24 cellular contexts compared by ENCODE assay signal in the genomic region with DNA sequence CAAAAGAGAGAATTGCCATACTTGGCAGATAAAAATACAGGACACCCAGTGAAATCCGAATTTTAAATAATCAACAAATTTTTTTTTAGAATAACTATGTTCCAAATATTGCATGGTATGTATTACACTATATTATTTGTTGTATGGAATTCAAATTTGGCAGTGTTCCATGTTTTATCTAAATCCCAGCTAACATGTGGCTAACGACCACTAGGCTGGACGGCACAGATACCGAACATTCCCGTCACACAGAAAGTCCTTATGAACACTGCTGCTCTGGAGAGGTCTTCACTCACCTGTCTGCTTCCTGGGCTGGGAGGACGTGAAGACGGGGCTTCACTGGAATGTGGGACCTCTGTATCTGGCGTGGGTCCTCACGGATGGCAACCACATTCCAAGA. TPM values are rescaled to one million over a fixed set of nuclear protein-coding genes. Genes with fewer than 3 reads are reported as not detected.
A peak's percentile ranks its signal among the peaks of the same experiment; 100 is the strongest.
DNase-seq lines count a peak whose midpoint lies in the region; ATAC-seq and TF ChIP-seq lines count a peak whose summit lies in the region.
"Had no signal": no experiment of that assay in that cellular context is flagged by ENCODE, and none has a peak within 500 bp of the region (broad histone marks: within the 10 kb centered on the region; RNA-seq: fewer than 3 reads in every experiment).

No MANE protein-coding gene starts in this region.

- H2BK20ac ChIP-seq in IMR-90 (ENCODE audit: low read depth, low read length) = no peak overlapping the region; the same call in 1 of the 2 replicates

- H3K4me3 ChIP-seq in IMR-90 (ENCODE audit: insufficient read depth, low read depth, low read length) = no peak overlapping the region
- H3K4me3 ChIP-seq in choroid plexus epithelial cell (ENCODE audit: low read depth, low read length) = no peak overlapping the region
- no peak overlapping the region for H3K4me3 ChIP-seq in stomach smooth muscle (ENCODE audit: low read length in 2 of 2)
- H3K4me3 ChIP-seq in foreskin fibroblast (ENCODE audit: low read depth in 1 of 2, low read length in 2 of 2) = no peak overlapping the region
- H3K4me3 ChIP-seq: psoas muscle, SJCRH30, upper lobe of right lung had no signal

- no peaks in the 10 kb centered on the region for H3K9me3 Mint-ChIP-seq in mesothelial cell of epicardium
- H3K9me3 Mint-ChIP-seq in activated CD4-positive, alpha-beta T cell treated with anti-CD3 and anti-CD28 coated beads for 36 hours (ENCODE audit: low read depth) = no peaks in the 10 kb centered on the region
- H3K9me3 Mint-ChIP-seq: activated B cell treated with CpG ODN at 0.5 μM for 24 hours had no signal

- peak overlapping the region; percentile 70; the same call in 1 of the 2 replicates for H3K4ac ChIP-seq in IMR-90 (ENCODE audit: low read depth, low read length)

- H3K36me3 ChIP-seq in IMR-90 (ENCODE audit: control insufficient read depth, insufficient read depth, low read length) (peaks cover 5% of the 10 kb centered on the region), stomach smooth muscle (ENCODE audit: control insufficient read depth in 2 of 2, insufficient read depth in 2 of 2, low read length in 2 of 2) (peaks cover under 1 to 3% of the 10 kb centered on the region in 2 donors)

- WGBS in IMR-90 (ENCODE audit: extremely low coverage in 2 of 2, insufficient read length in 1 of 2), 2 experiments = 72% methylated on average over 4 of the region's 9 CpGs; no CpG with 5 or more reads in 1 of the 2 experiments

- H3K79me1 ChIP-seq in IMR-90 (ENCODE audit: low read depth in 1 of 2, low read length in 2 of 2) = peaks cover 0 to 16% of the 10 kb centered on the region in 2 experiments; a peak in 1 of 4 replicates

- intact Hi-C loops in IMR-90 (cut with micrococcal nuclease) = loop anchor here (5.0 to 10.0 kb wide), 2 partner anchors 283 to 401 kb away; partner anchors contain the start of gene BFSP1
- intact Hi-C loops in activated CD4-positive, alpha-beta T cell treated with anti-CD3 and anti-CD28 coated beads for 36 hours (cut with DNase I, micrococcal nuclease) = no loop called here

- H3K23ac ChIP-seq in IMR-90 (ENCODE audit: low read depth, low read length) = peak overlapping the region; percentile 57; the same call in 1 of the 2 replicates

- no peak overlapping the region for H2BK5ac ChIP-seq in IMR-90 (ENCODE audit: low read depth, low read length, poor library complexity, severe bottlenecking)

- H4K91ac ChIP-seq in IMR-90 (ENCODE audit: insufficient read depth, low read depth, low read length) = 0 out of 2 replicates have a peak overlapping the region, but pooled peaks have one; percentile 2

- CTCF ChIA-PET in IMR-90 (lab: Yijun Ruan, JAX) = no interaction called here
- CTCF ChIA-PET in activated CD4-positive, alpha-beta T cell treated with anti-CD3 and anti-CD28 coated beads for 36 hours (lab: Charles Lee) = interaction anchor here (1.3 kb wide), 1 partner anchor 17 kb away, joined by 3 read pairs; no protein-coding TSS in a partner anchor

- no peak for TF ChIP-seq CTCF in IMR-90 (conservative IDR thresholded peaks at IDR 0.05; ENCODE audit: low read depth, low read length)
- TF ChIP-seq CTCF in choroid plexus epithelial cell (conservative IDR thresholded peaks at IDR 0.05; ENCODE audit: low read depth, low read length) = no peak
- TF ChIP-seq CTCF in mesothelial cell of epicardium (IDR thresholded peaks at IDR 0.05; ENCODE audit: unreplicated experiment) = no peak
- TF ChIP-seq CTCF in foreskin fibroblast (IDR thresholded peaks at IDR 0.05; ENCODE audit: low read depth, low read length) = no peak

- H3K4me1 ChIP-seq in IMR-90 (ENCODE audit: control insufficient read depth, insufficient read depth, low read length) = peaks cover 23% of the 10 kb centered on the region
- H3K4me1 ChIP-seq in stomach smooth muscle (ENCODE audit: control insufficient read depth, insufficient read depth, low read length) = peaks cover 41% of the 10 kb centered on the region
- H3K4me1 ChIP-seq: Caco-2 had no signal

- POLR2A ChIA-PET in IMR-90 (lab: Charles Lee; ENCODE audit: unreplicated experiment) = no interaction called here
- POLR2A ChIA-PET in activated CD4-positive, alpha-beta T cell treated with anti-CD3 and anti-CD28 coated beads for 36 hours (lab: Charles Lee) = no interaction called here

- no peak for TF ChIP-seq RAD21 in IMR-90 (IDR thresholded peaks at IDR 0.05; ENCODE audit: low read length)

- in situ Hi-C loops in IMR-90 (cut with MboI; ENCODE audit: low sequenced_read_pairs) = no loop called here

- peaks cover 3% of the 10 kb centered on the region; the same call in 1 of the 2 replicates for H3K9me3 ChIP-seq in IMR-90 (ENCODE audit: control insufficient read depth, insufficient read depth, low read length)
- H3K9me3 ChIP-seq in stomach smooth muscle (ENCODE audit: control insufficient read depth in 2 of 2, low read length in 2 of 2) = peaks cover 0 to 3% of the 10 kb centered on the region in 2 donors
- H3K9me3 ChIP-seq: psoas muscle, SJCRH30, upper lobe of right lung had no signal

- H3K9ac ChIP-seq in IMR-90 (ENCODE audit: low read depth, low read length) (no peak overlapping the region), stomach smooth muscle (ENCODE audit: low read length in 2 of 2) (no peak overlapping the region)

- peak overlapping the region; percentile 22; the same call in 1 of the 3 replicates for H2BK15ac ChIP-seq in IMR-90 (ENCODE audit: low read depth, low read length)

- dilution Hi-C loops in IMR-90 (cut with HindIII; ENCODE audit: low sequenced_read_pairs, unreplicated experiment) = no loop called here

- no TSS peak for BruUV-seq in IMR-90 (replicated peaks; lab: Mats Ljungman, UMichigan)

- DNase-seq in IMR-90 (no peak), choroid plexus epithelial cell (ENCODE audit: low read depth) (peak; percentile 42), mesothelial cell of epicardium (ENCODE audit: low spot score in 2 of 2, unreplicated experiment in 2 of 2) (no peak), foreskin fibroblast (no peak), retina (no peak), NCI-H2171 (lab: John Stamatoyannopoulos, UW) (no peak)
- DNase-seq in activated CD4-positive, alpha-beta T cell treated with anti-CD3 and anti-CD28 coated beads for 36 hours = no peak
- DNase-seq: activated B cell treated with CpG ODN at 0.5 μM for 24 hours; activated CD4-positive, alpha-beta memory T cell treated with anti-CD3 and anti-CD28 coated beads for 36 hours; activated CD8-positive, alpha-beta memory T cell treated with anti-CD3 and anti-CD28 coated beads, Interleukin-2, amount 50 U/mL, for 48 hours; activated naive CD4-positive, alpha-beta T cell treated with anti-CD3 and anti-CD28 coated beads, Interleukin-2, amount 50 U/mL, for 16 hours; amygdala; Caco-2; NCI-H1436 treated with DMSO at 0.1 percent for 48 hours; NCI-H2107; NCI-H446 treated with DMSO at 0.1 percent for 48 hours; NCI-H82; psoas muscle; SJCRH30; small intestine; T1000; upper lobe of right lung had no signal

- peak overlapping the region; percentile 68 for H3K18ac ChIP-seq in IMR-90 (ENCODE audit: low read depth, low read length)

- H2BK120ac ChIP-seq in IMR-90 (ENCODE audit: low read depth, low read length) = peak overlapping the region; percentile 11; the same call in 1 of the 2 replicates

- no peaks in the 10 kb centered on the region for H3K27me3 Mint-ChIP-seq in mesothelial cell of epicardium (ENCODE audit: low read depth)
- H3K27me3 Mint-ChIP-seq in activated CD4-positive, alpha-beta T cell treated with anti-CD3 and anti-CD28 coated beads for 36 hours = peaks cover 2% of the 10 kb centered on the region
- H3K27me3 Mint-ChIP-seq: activated B cell treated with CpG ODN at 0.5 μM for 24 hours; activated CD4-positive, alpha-beta memory T cell treated with anti-CD3 and anti-CD28 coated beads for 36 hours had no signal

- no peak for TF ChIP-seq POLR2A in IMR-90 (IDR thresholded peaks at IDR 0.05; ENCODE audit: low read depth, low read length)

- peak overlapping the region; percentile 26 for H3K4me3 Mint-ChIP-seq in mesothelial cell of epicardium
- H3K4me3 Mint-ChIP-seq in activated CD4-positive, alpha-beta T cell treated with anti-CD3 and anti-CD28 coated beads for 36 hours = no peak overlapping the region
- H3K4me3 Mint-ChIP-seq: activated B cell treated with CpG ODN at 0.5 μM for 24 hours; activated CD4-positive, alpha-beta memory T cell treated with anti-CD3 and anti-CD28 coated beads for 36 hours had no signal

- no peak overlapping the region for H2AFZ ChIP-seq in IMR-90 (replicated peaks; ENCODE audit: low read length, poor library complexity)

- peak overlapping the region; percentile 73 for H3K27ac Mint-ChIP-seq in mesothelial cell of epicardium
- H3K27ac Mint-ChIP-seq in activated CD4-positive, alpha-beta T cell treated with anti-CD3 and anti-CD28 coated beads for 36 hours = no peak overlapping the region
- H3K27ac Mint-ChIP-seq: activated B cell treated with CpG ODN at 0.5 μM for 24 hours; activated CD4-positive, alpha-beta memory T cell treated with anti-CD3 and anti-CD28 coated beads for 36 hours had no signal

- no peaks in the 10 kb centered on the region for H3K36me3 Mint-ChIP-seq in mesothelial cell of epicardium
- peaks cover 5% of the 10 kb centered on the region for H3K36me3 Mint-ChIP-seq in activated CD4-positive, alpha-beta T cell treated with anti-CD3 and anti-CD28 coated beads for 36 hours (ENCODE audit: low read depth)

- H3K4me1 Mint-ChIP-seq in mesothelial cell of epicardium = peaks cover 43% of the 10 kb centered on the region
- peaks cover 14% of the 10 kb centered on the region for H3K4me1 Mint-ChIP-seq in activated CD4-positive, alpha-beta T cell treated with anti-CD3 and anti-CD28 coated beads for 36 hours

- H4K20me1 ChIP-seq in IMR-90 (ENCODE audit: insufficient read depth, low read length) = peaks cover 39% of the 10 kb centered on the region

- H3K9me1 ChIP-seq in IMR-90 (ENCODE audit: insufficient read depth, low read length) = peaks cover 25% of the 10 kb centered on the region

- peak overlapping the region; percentile 80; the same call in 1 of the 2 replicates for H2AK5ac ChIP-seq in IMR-90 (ENCODE audit: low read depth, low read length)

- H3K27me3 ChIP-seq in IMR-90 (ENCODE audit: control insufficient read depth, insufficient read depth, low read length) (no peaks in the 10 kb centered on the region), stomach smooth muscle (ENCODE audit: control insufficient read depth in 1 of 2, insufficient read depth in 2 of 2, low read length in 2 of 2) (no peaks in the 10 kb centered on the region)
- H3K27me3 ChIP-seq: SJCRH30, upper lobe of right lung had no signal

- no peak overlapping the region; the same call in 1 of the 2 replicates for H3K4me2 ChIP-seq in IMR-90 (ENCODE audit: low read depth, low read length)

- H3K14ac ChIP-seq in IMR-90 (replicated peaks; ENCODE audit: low read depth, low read length) = peak overlapping the region; percentile 71; the same call in 1 of the 2 replicates

- H3K56ac ChIP-seq in IMR-90 (ENCODE audit: extremely low read depth, insufficient read depth, low read length) = no peak overlapping the region

- H4K8ac ChIP-seq in IMR-90 (ENCODE audit: low read depth in 2 of 2, low read length in 2 of 2) = peak overlapping the region; percentile 19 to 54; a peak in 2 of 4 replicates

- H3K27ac ChIP-seq in IMR-90 (ENCODE audit: insufficient read depth, low read length) (peak overlapping the region; percentile 63; the same call in 1 of the 2 replicates), stomach smooth muscle (ENCODE audit: low read length) (peak overlapping the region; percentile 75)
- H3K27ac ChIP-seq: C4-2B, SJCRH30 had no signal

- no peak for ATAC-seq in IMR-90 (ENCODE audit: low read depth)
- no peak for ATAC-seq in activated CD4-positive, alpha-beta T cell treated with anti-CD3 and anti-CD28 coated beads for 36 hours
- ATAC-seq: upper lobe of right lung had no signal

- H2AK9ac ChIP-seq in IMR-90 (replicated peaks; ENCODE audit: low read depth, low read length, poor library complexity) = no peak overlapping the region

- H4K5ac ChIP-seq in IMR-90 (ENCODE audit: low read depth, low read length) = peak overlapping the region; percentile 22; the same call in 1 of the 2 replicates

RNA-seq across cellular contexts. Expression of gene SNX5, which starts 32.8 kb away (rescaled TPM):
- total RNA-seq in IMR-90 (2012; rRNA removed) (65.4 and 85.0 TPM in 2 replicates), mesothelial cell of epicardium (130 to 134 TPM (median 133 TPM) in 3 replicates)
- 76.7 and 92.8 TPM in 2 replicates for polyA plus RNA-seq in IMR-90 (2012; rRNA removed)
- polyA plus RNA-seq in IMR-90 (2012; cell fraction: cytosol; rRNA removed) = 36.7 and 37.4 TPM in 2 replicates
- polyA plus RNA-seq in IMR-90 (2012; cell fraction: nucleus; rRNA removed; ENCODE audit: low replicate concordance) = 163 and 192 TPM in 2 replicates
- total RNA-seq in activated CD4-positive, alpha-beta T cell treated with anti-CD3 and anti-CD28 coated beads for 36 hours = 100 to 1,000 TPM; 204 to 227 TPM

RNA-seq across cellular contexts. Expression of gene MGME1, which starts 33.1 kb away (rescaled TPM):
- total RNA-seq in IMR-90 (2012; rRNA removed) (7.2 and 8.1 TPM in 2 replicates), mesothelial cell of epicardium (25.0 to 26.7 TPM (median 25.7 TPM) in 3 replicates)
- 7.1 and 9.3 TPM in 2 replicates for polyA plus RNA-seq in IMR-90 (2012; rRNA removed)
- polyA plus RNA-seq in IMR-90 (2012; cell fraction: cytosol; rRNA removed) = 2.2 and 2.3 TPM in 2 replicates
- polyA plus RNA-seq in IMR-90 (2012; cell fraction: nucleus; rRNA removed; ENCODE audit: low replicate concordance) = 4.7 and 13.8 TPM in 2 replicates
- total RNA-seq in activated CD4-positive, alpha-beta T cell treated with anti-CD3 and anti-CD28 coated beads for 36 hours = 10 to 100 TPM; 24.1 to 29.7 TPM
